In the genomic region with DNA sequence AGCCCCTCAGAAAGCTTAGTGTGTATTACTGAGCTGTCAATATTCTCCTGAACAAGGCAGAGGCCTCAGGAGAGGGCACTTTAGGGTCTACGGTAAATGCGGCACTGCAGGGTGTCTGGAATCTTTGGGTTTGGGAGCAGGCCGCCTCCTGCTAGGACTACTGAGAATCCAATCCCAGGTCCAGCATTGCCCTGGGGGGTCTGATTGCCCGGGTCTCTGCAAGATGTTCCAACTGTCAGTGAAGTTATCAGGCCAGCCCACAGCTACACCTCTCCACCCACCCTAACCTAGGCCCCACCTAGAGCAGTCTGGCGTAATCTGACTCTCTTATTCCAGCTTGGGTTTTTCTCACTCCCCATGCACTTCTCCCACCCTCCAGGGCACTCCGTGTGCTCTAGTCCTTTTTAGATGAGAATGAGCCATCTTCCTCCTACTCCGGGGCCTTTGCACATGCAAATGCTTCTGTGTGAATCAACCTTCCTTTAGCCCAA, we compare ENCODE assay signal across 9 cellular contexts. TPM values are rescaled to one million over a fixed set of nuclear protein-coding genes. Genes with fewer than 3 reads are reported as not detected.
DNase-seq lines count a peak whose midpoint lies in the region; ATAC-seq and TF ChIP-seq lines count a peak whose summit lies in the region.
"Had no signal": no experiment of that assay in that cellular context is flagged by ENCODE, and none has a peak within 500 bp of the region (broad histone marks: within the 10 kb centered on the region; RNA-seq: fewer than 3 reads in every experiment).

No MANE protein-coding gene starts in this region.

- ATAC-seq in naive B cell (ENCODE audit: low read depth in 2 of 2), result no peak

- H3K4me3 ChIP-seq in HUES48 (ENCODE audit: low read depth, low read length), result peak overlapping the region; percentile 97

- no peak for DNase-seq in chondrocyte (ENCODE audit: low spot score)
- DNase-seq in naive B cell, result no peak
- DNase-seq in SHP77 (lab: John Stamatoyannopoulos, UW), result no peak
- DNase-seq in NCI-H446 (lab: John Stamatoyannopoulos, UW), result no peak
- no peak for DNase-seq in cerebellar nuclear complex (lab: John Stamatoyannopoulos, UW)
- no peak for DNase-seq in stimulated activated CD4-positive, alpha-beta T cell treated with anti-CD3 and anti-CD28 coated beads, Interleukin-15, amount 100 ng/mL, for 24 hours
- DNase-seq: DMS53 had no signal

- no peaks in the 10 kb centered on the region for H3K36me3 ChIP-seq in HUES48 (ENCODE audit: control insufficient read depth, insufficient read depth, low read length)

- H3K9ac ChIP-seq in HUES48 (ENCODE audit: low read depth, low read length), result no peak overlapping the region

- H3K36me3 Mint-ChIP-seq in chondrocyte (ENCODE audit: low read depth) (peaks cover 14% of the 10 kb centered on the region), naive B cell (peaks cover 5 to 10% of the 10 kb centered on the region in 2 donors)

- no peaks in the 10 kb centered on the region for H3K27me3 ChIP-seq in HUES48 (ENCODE audit: control insufficient read depth, insufficient read depth, low read length)

- H3K27ac Mint-ChIP-seq in chondrocyte (ENCODE audit: unreplicated experiment) (peak overlapping the region; percentile 99), naive B cell (peak overlapping the region; percentile 99 to 100 (median 100))

- no peak for TF ChIP-seq CTCF in 22Rv1 (IDR thresholded peaks at IDR 0.05)
- TF ChIP-seq CTCF in chondrocyte (IDR thresholded peaks at IDR 0.05), result no peak

- H3K27me3 Mint-ChIP-seq in chondrocyte (ENCODE audit: low read depth) (no peaks in the 10 kb centered on the region), naive B cell (no peaks in the 10 kb centered on the region)

- peaks cover 4% of the 10 kb centered on the region; the same call in 1 of the 2 replicates for H3K9me3 ChIP-seq in HUES48 (ENCODE audit: control insufficient read depth, insufficient read depth, low read length)

- H3K27ac ChIP-seq in 22Rv1 (peak overlapping the region; percentile 99), HUES48 (ENCODE audit: low read depth, low read length) (peak overlapping the region; percentile 100)

- H3K4me1 ChIP-seq in HUES48 (ENCODE audit: control insufficient read depth, insufficient read depth, low read length), result peaks cover 26% of the 10 kb centered on the region

- H3K4me1 Mint-ChIP-seq in chondrocyte (ENCODE audit: low read depth) (peaks cover 68% of the 10 kb centered on the region), naive B cell (peaks cover 49 to 59% (median 56%) of the 10 kb centered on the region in 3 donors)

- peaks cover 19% of the 10 kb centered on the region for H3K9me3 Mint-ChIP-seq in chondrocyte (ENCODE audit: low read depth)
- peaks cover 6 to 18% (median 9%) of the 10 kb centered on the region in 7 donors for H3K9me3 Mint-ChIP-seq in naive B cell

- H3K4me3 Mint-ChIP-seq in chondrocyte (ENCODE audit: unreplicated experiment), result no peak overlapping the region
- peak overlapping the region in 7 of 8 donors; percentile 40 to 100 (median 98) for H3K4me3 Mint-ChIP-seq in naive B cell

RNA-seq across cellular contexts. Expression of a gene that starts 4.4 kb away (rescaled TPM):
- total RNA-seq in chondrocyte, result 82.5 to 195 TPM (median 180 TPM) in 3 replicates
- 100 to 1,000 TPM in 5 of 6 donors, 10 to 100 TPM in 1; 99.2 to 447 (median 302) TPM for polyA plus RNA-seq in naive B cell (ENCODE audit: low read depth in 6 of 6)
